Comparison of ENCODE assay signal across 8 cellular contexts in the genomic region with DNA sequence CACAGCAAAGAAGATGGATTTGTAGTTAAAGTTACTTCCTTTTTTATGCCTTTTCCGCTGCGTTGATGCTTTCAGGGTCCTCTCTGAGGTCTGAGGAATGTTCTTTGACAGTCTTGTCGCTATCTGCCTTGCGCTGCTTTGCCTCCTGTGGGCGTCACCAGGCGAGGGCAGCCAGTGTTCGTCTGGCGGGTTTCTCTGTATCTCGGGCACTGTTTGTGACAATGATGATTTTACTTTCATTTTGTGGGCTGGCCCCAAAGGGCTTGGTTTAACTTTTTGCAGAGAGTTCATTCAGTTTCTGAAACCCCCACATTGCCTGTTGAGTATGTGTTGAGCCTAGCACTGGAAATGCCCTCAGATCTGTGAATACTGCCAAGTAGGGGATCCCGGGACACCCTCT. TPM values are rescaled to one million over a fixed set of nuclear protein-coding genes. Genes with fewer than 3 reads are reported as not detected.
DNase-seq lines count a peak whose midpoint lies in the region; ATAC-seq and TF ChIP-seq lines count a peak whose summit lies in the region.

No MANE protein-coding gene starts in this region.

- H3K27ac ChIP-seq in fibroblast of lung (ENCODE audit: insufficient read depth, low read length) = peak overlapping the region; percentile 43

- no peaks in the 10 kb centered on the region for H4K20me1 ChIP-seq in fibroblast of lung (ENCODE audit: control insufficient read depth, extremely low read depth, insufficient read depth, low read length)

- peak overlapping the region; percentile 4 to 22 (median 16) for H3K4me3 ChIP-seq in fibroblast of lung (replicated peaks in 1 of 4; ENCODE audit: control extremely low read depth in 1 of 4, insufficient read depth in 1 of 4, low read depth in 3 of 4, low read length in 4 of 4)

- DNase-seq in GM19240 (ENCODE audit: insufficient read length, low spot score) (peak; percentile 39), fibroblast of lung (ENCODE audit: low read depth in 2 of 2) (no peak), islet precursor cell (no peak), NCI-H2107 treated with DMSO at 0.1 percent for 48 hours (lab: John Stamatoyannopoulos, UW; ENCODE audit: unreplicated experiment) (no peak), RPMI8226 (no peak)
- peak; percentile 43 to 57 for DNase-seq in activated CD8-positive, alpha-beta memory T cell treated with anti-CD3 and anti-CD28 coated beads for 1 hour (ENCODE audit: extremely low read depth in 1 of 2, low read depth in 1 of 2)
- DNase-seq in stimulated activated CD4-positive, alpha-beta T cell treated with anti-CD3 and anti-CD28 coated beads, Interleukin-4, amount 100 ng/mL, for 4 hours = peak; percentile 60 to 77

- ATAC-seq in HG03439 (IDR thresholded peaks at IDR 0.05; ENCODE audit: unreplicated experiment) = peak; percentile 82

- H3K4me1 ChIP-seq in fibroblast of lung (ENCODE audit: control insufficient read depth, extremely low read depth, insufficient read depth, low read length) = peaks cover 44% of the 10 kb centered on the region

- no peaks in the 10 kb centered on the region for H3K27me3 ChIP-seq in fibroblast of lung (ENCODE audit: control insufficient read depth, insufficient read depth, low read length)

- no peaks in the 10 kb centered on the region for H3K9me3 ChIP-seq in fibroblast of lung (ENCODE audit: control insufficient read depth, insufficient read depth, low read depth, low read length)

- TF ChIP-seq CTCF in fibroblast of lung (conservative IDR thresholded peaks at IDR 0.05 in 1 of 2, IDR thresholded peaks at IDR 0.05 in 1 of 2; ENCODE audit: low read depth in 1 of 2, low read length in 2 of 2) = no peak

- peak overlapping the region; percentile 11 for H3K9ac ChIP-seq in fibroblast of lung (ENCODE audit: insufficient read depth, low read length)

- H2AFZ ChIP-seq in fibroblast of lung (ENCODE audit: low read length) = no peak overlapping the region

- peak overlapping the region; percentile 71 for H3K4me2 ChIP-seq in fibroblast of lung (ENCODE audit: extremely low read depth, insufficient read depth, low read length)

- peaks cover 19% of the 10 kb centered on the region for H3K79me2 ChIP-seq in fibroblast of lung (ENCODE audit: control insufficient read depth, insufficient read depth, low read length)

- H3K36me3 ChIP-seq in fibroblast of lung (ENCODE audit: control insufficient read depth, insufficient read depth, low read length) = peaks cover 4% of the 10 kb centered on the region

RNA-seq across cellular contexts. Expression of a gene that starts 24.6 kb away (rescaled TPM):
- 30.0 and 41.8 TPM in 2 replicates for total RNA-seq in fibroblast of lung
- polyA plus RNA-seq in fibroblast of lung = 27.1 and 33.3 TPM in 2 replicates
- 23.3 and 27.6 TPM in 2 replicates for polyA plus RNA-seq in fibroblast of lung (2012)
- 5.0 and 5.6 TPM in 2 replicates for polyA minus RNA-seq in fibroblast of lung (ENCODE audit: low replicate concordance)

Comparison
In these comparisons a context has a peak if more than half of its experiments do, and no peak if none do; other contexts are left out.
1. DNase-seq: peak in GM19240 (single experiment), activated CD8-positive, alpha-beta memory T cell treated with anti-CD3 and anti-CD28 coated beads for 1 hour (2 of 2) and stimulated activated CD4-positive, alpha-beta T cell treated with anti-CD3 and anti-CD28 coated beads, Interleukin-4, amount 100 ng/mL, for 4 hours (2 of 2); none in fibroblast of lung (0 of 2), islet precursor cell (single experiment), NCI-H2107 treated with DMSO at 0.1 percent for 48 hours (single experiment) and RPMI8226 (single experiment).